ENCODE assay signal across 1 cellular context in the genomic region with DNA sequence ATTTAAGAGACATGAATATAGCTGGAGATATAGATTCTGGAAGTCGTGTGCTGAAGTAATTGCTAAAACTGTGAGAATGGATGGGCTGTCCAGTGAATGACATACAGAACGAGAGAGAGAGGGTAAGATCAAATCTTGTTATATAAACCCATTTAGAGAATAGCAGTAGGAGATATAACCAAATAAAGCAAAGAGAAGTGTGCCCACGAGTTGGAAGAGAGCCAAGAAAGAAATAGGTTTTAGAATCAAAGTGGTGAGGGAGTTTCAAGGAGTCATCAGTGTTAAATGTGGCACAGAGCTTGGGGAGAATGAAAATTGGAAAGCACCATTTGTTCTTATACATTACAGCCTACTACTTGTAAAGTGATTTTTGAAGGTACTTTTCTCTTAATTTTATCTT.
TF ChIP-seq lines count a peak whose summit lies in the region.

No MANE protein-coding gene starts in this region.

TF ChIP-seq in K562, 482 proteins besides CTCF, POLR2A, EP300 and RAD21 (continued from another document):
- TF ChIP-seq, protein P1, sequence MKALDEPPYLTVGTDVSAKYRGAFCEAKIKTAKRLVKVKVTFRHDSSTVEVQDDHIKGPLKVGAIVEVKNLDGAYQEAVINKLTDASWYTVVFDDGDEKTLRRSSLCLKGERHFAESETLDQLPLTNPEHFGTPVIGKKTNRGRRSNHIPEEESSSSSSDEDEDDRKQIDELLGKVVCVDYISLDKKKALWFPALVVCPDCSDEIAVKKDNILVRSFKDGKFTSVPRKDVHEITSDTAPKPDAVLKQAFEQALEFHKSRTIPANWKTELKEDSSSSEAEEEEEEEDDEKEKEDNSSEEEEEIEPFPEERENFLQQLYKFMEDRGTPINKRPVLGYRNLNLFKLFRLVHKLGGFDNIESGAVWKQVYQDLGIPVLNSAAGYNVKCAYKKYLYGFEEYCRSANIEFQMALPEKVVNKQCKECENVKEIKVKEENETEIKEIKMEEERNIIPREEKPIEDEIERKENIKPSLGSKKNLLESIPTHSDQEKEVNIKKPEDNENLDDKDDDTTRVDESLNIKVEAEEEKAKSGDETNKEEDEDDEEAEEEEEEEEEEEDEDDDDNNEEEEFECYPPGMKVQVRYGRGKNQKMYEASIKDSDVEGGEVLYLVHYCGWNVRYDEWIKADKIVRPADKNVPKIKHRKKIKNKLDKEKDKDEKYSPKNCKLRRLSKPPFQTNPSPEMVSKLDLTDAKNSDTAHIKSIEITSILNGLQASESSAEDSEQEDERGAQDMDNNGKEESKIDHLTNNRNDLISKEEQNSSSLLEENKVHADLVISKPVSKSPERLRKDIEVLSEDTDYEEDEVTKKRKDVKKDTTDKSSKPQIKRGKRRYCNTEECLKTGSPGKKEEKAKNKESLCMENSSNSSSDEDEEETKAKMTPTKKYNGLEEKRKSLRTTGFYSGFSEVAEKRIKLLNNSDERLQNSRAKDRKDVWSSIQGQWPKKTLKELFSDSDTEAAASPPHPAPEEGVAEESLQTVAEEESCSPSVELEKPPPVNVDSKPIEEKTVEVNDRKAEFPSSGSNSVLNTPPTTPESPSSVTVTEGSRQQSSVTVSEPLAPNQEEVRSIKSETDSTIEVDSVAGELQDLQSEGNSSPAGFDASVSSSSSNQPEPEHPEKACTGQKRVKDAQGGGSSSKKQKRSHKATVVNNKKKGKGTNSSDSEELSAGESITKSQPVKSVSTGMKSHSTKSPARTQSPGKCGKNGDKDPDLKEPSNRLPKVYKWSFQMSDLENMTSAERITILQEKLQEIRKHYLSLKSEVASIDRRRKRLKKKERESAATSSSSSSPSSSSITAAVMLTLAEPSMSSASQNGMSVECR (CRISPR knock-in tag; IDR thresholded peaks at IDR 0.05), result no peak
- TF ChIP-seq, protein P2, sequence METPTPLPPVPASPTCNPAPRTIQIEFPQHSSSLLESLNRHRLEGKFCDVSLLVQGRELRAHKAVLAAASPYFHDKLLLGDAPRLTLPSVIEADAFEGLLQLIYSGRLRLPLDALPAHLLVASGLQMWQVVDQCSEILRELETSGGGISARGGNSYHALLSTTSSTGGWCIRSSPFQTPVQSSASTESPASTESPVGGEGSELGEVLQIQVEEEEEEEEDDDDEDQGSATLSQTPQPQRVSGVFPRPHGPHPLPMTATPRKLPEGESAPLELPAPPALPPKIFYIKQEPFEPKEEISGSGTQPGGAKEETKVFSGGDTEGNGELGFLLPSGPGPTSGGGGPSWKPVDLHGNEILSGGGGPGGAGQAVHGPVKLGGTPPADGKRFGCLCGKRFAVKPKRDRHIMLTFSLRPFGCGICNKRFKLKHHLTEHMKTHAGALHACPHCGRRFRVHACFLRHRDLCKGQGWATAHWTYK (CRISPR knock-in tag; IDR thresholded peaks at IDR 0.05), result no peak
- TF ChIP-seq MAZ (CRISPR knock-in tag; conservative IDR thresholded peaks at IDR 0.05 in 1 of 2, IDR thresholded peaks at IDR 0.05 in 1 of 2) (no peak), GTF2E2 (tag; IDR thresholded peaks at IDR 0.05) (no peak), NFIC (IDR thresholded peaks at IDR 0.05) (peak; percentile 69)
- TF ChIP-seq, protein P3, sequence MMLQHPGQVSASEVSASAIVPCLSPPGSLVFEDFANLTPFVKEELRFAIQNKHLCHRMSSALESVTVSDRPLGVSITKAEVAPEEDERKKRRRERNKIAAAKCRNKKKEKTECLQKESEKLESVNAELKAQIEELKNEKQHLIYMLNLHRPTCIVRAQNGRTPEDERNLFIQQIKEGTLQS (IDR thresholded peaks at IDR 0.05), result no peak
- TF ChIP-seq, protein P3 (CRISPR knock-in tag; conservative IDR thresholded peaks at IDR 0.05), result no peak
